In genomic region chr1:61480273-61480672, GRCh38 we compare ENCODE assay signal across 12 cellular contexts.
DNase-seq lines count a peak whose midpoint lies in the region; ATAC-seq, FAIRE-seq and TF ChIP-seq lines count a peak whose summit lies in the region.
"Had no signal": no experiment of that assay in that cellular context is flagged by ENCODE, and none has a peak within 500 bp of the region (broad histone marks: within the 10 kb centered on the region; RNA-seq: fewer than 3 reads in every experiment).

No MANE protein-coding gene starts in this region.

- H3K36me3 ChIP-seq in HEK293 (ENCODE audit: control insufficient read depth in 2 of 2, insufficient read depth in 1 of 2, low read length in 2 of 2) (no peaks in the 10 kb centered on the region), PC-3 (ENCODE audit: low read depth, low read length) (no peaks in the 10 kb centered on the region), GM12878 (ENCODE audit: control insufficient read depth in 2 of 2, insufficient read depth in 2 of 2, low read length in 1 of 2) (no peaks in the 10 kb centered on the region)
- H3K36me3 ChIP-seq: HAP-1 had no signal

- H2AFZ ChIP-seq in PC-3 (ENCODE audit: low read length), result no peak overlapping the region
- no peak overlapping the region for H2AFZ ChIP-seq in GM12878 (ENCODE audit: control insufficient read depth, low read depth, low read length)

- no peak for TF ChIP-seq EP300 in GM12878 (IDR thresholded peaks at IDR 0.05; ENCODE audit: borderline replicate concordance in 1 of 2, control insufficient read depth in 1 of 2, low read depth in 2 of 2, low read length in 2 of 2)

- FAIRE-seq in GM12878 (lab: Jason Lieb, UNC), result no peak
- FAIRE-seq: H1, HTR-8/SVneo had no signal

- peak overlapping the region; percentile 18 to 52 (median 45) for H3K27ac Mint-ChIP-seq in nephron
- H3K27ac Mint-ChIP-seq: CD8-positive, alpha-beta memory T cell had no signal

- H4K20me1 ChIP-seq in PC-3 (ENCODE audit: low read length), result no peaks in the 10 kb centered on the region
- no peaks in the 10 kb centered on the region for H4K20me1 ChIP-seq in GM12878 (ENCODE audit: control insufficient read depth, insufficient read depth)

- H3K27ac ChIP-seq in HEK293 (ENCODE audit: extremely low read depth, low read depth, low read length) (no peak overlapping the region), PC-3 (ENCODE audit: low read length) (peak overlapping the region; percentile 97), GM12878 (ENCODE audit: control insufficient read depth, insufficient read depth) (no peak overlapping the region)

- no peak for TF ChIP-seq RAD21 in GM12878 (IDR thresholded peaks at IDR 0.05; ENCODE audit: insufficient read depth, low read depth, low read length)

- intact Hi-C loops in PC-3 (cut with micrococcal nuclease), result no loop called here
- intact Hi-C loops in GM12878 (cut with micrococcal nuclease; ENCODE audit: unreplicated experiment), result no loop called here

- H3K27me3 ChIP-seq in PC-3 (ENCODE audit: low read length), result no peaks in the 10 kb centered on the region
- no peaks in the 10 kb centered on the region for H3K27me3 ChIP-seq in GM12878 (replicated peaks in 1 of 2; ENCODE audit: control insufficient read depth in 2 of 2, insufficient read depth in 2 of 2, low read length in 1 of 2)

- SMC1A ChIA-PET in GM12878 (lab: Charles Lee; ENCODE audit: uncharacterized antibody, unreplicated experiment), result no interaction called here

- H3K9me3 ChIP-seq in HEK293 (ENCODE audit: control insufficient read depth, insufficient read depth, low read depth, low read length) (no peaks in the 10 kb centered on the region), PC-3 (ENCODE audit: low read length) (no peaks in the 10 kb centered on the region), GM12878 (replicated peaks; ENCODE audit: control insufficient read depth, insufficient read depth, low read length) (no peaks in the 10 kb centered on the region)
- H3K9me3 ChIP-seq: HAP-1 had no signal

- TF ChIP-seq CTCF in HEK293 (tag by site-specific recombination; IDR thresholded peaks at IDR 0.05) (no peak), PC-3 (conservative IDR thresholded peaks at IDR 0.05; ENCODE audit: low read depth, low read length) (no peak), GM12878 (IDR thresholded peaks at IDR 0.05 in 2 of 3, conservative IDR thresholded peaks at IDR 0.05 in 1 of 3; ENCODE audit: control insufficient read depth in 2 of 3, extremely low read depth in 1 of 3, insufficient read depth in 1 of 3, low read depth in 3 of 3, low read length in 3 of 3) (no peak), nephron (IDR thresholded peaks at IDR 0.05; ENCODE audit: unreplicated experiment in 3 of 3) (no peak)

- in situ Hi-C loops in GM12878 (cut with MboI), result no loop called here

- H3K4me1 Mint-ChIP-seq in nephron, result peaks cover 21% of the 10 kb centered on the region
- H3K4me1 Mint-ChIP-seq: CD8-positive, alpha-beta memory T cell had no signal

- no peaks in the 10 kb centered on the region for H3K9me2 ChIP-seq in PC-3 (replicated peaks; ENCODE audit: low read length)

- H3K79me2 ChIP-seq in PC-3 (ENCODE audit: low read length) (no peaks in the 10 kb centered on the region), GM12878 (ENCODE audit: control insufficient read depth, insufficient read depth, low read length) (no peaks in the 10 kb centered on the region)

- H3K9me3 Mint-ChIP-seq in nephron, result no peaks in the 10 kb centered on the region
- H3K9me3 Mint-ChIP-seq: CD8-positive, alpha-beta memory T cell had no signal

- POLR2A ChIA-PET in HEK293 (lab: Yijun Ruan, JAX) (no interaction called here), PC-3 (lab: Charles Lee; ENCODE audit: unreplicated experiment) (no interaction called here), GM12878 (lab: Charles Lee) (no interaction called here)

- no peak for ATAC-seq in PC-3
- no peak for ATAC-seq in GM12878
- ATAC-seq in stimulated activated naive CD8-positive, alpha-beta T cell treated with anti-CD3 and anti-CD28 coated beads, Interleukin-15, Interleukin-2, amounts not matched to agents 100 U/mL and 50 U/mL, for 24 hours, result no peak

- H3K27me3 Mint-ChIP-seq in nephron (ENCODE audit: low read depth), result peaks cover 4% of the 10 kb centered on the region

- no peak for TF ChIP-seq POLR2A in GM12878 (IDR thresholded peaks at IDR 0.05; ENCODE audit: low read depth, low read length)

- H3K36me3 Mint-ChIP-seq in nephron (ENCODE audit: low read depth), result no peaks in the 10 kb centered on the region
- H3K36me3 Mint-ChIP-seq: CD8-positive, alpha-beta memory T cell had no signal

- no peak overlapping the region for H3K4me3 ChIP-seq in HEK293 (ENCODE audit: low read depth, low read length)
- no peak overlapping the region for H3K4me3 ChIP-seq in PC-3 (ENCODE audit: low read length)
- no peak overlapping the region for H3K4me3 ChIP-seq in GM12878
- H3K4me3 ChIP-seq: HAP-1 had no signal

- H3F3A ChIP-seq in PC-3 (ENCODE audit: low read length, unreplicated experiment), result no peaks in the 10 kb centered on the region

- CTCF ChIA-PET in HEK293 (lab: Yijun Ruan, JAX), result interaction anchor here (1.1 kb wide), 1 partner anchor 9 kb away, joined by 3 read pairs; no protein-coding TSS in a partner anchor
- CTCF ChIA-PET in PC-3 (lab: Charles Lee), result no interaction called here
- CTCF ChIA-PET in GM12878 (lab: Yijun Ruan, JAX), result no interaction called here

- no peaks in the 10 kb centered on the region for H3K4me1 ChIP-seq in HEK293 (ENCODE audit: control insufficient read depth, insufficient read depth, low read length)
- peaks cover 35% of the 10 kb centered on the region for H3K4me1 ChIP-seq in PC-3 (ENCODE audit: insufficient read depth, low read length)
- H3K4me1 ChIP-seq in GM12878 (ENCODE audit: control insufficient read depth, insufficient read depth, low read length), result no peaks in the 10 kb centered on the region

- H3K4me3 Mint-ChIP-seq in nephron, result no peak overlapping the region
- H3K4me3 Mint-ChIP-seq: CD8-positive, alpha-beta memory T cell had no signal

- peak overlapping the region; percentile 73 for H3K9ac ChIP-seq in PC-3 (ENCODE audit: low read length)
- H3K9ac ChIP-seq in GM12878 (ENCODE audit: control insufficient read depth, insufficient read depth, low read length), result no peak overlapping the region

- H3K4me2 ChIP-seq in PC-3 (ENCODE audit: low read length), result peak overlapping the region; percentile 58; the same call in 1 of the 2 replicates
- H3K4me2 ChIP-seq in GM12878 (ENCODE audit: control insufficient read depth, insufficient read depth), result no peak overlapping the region

- 25% methylated on average over 4 of the region's 4 CpGs for WGBS in GM12878 (ENCODE audit: insufficient coverage, insufficient replicate concordance, low lambda C conversion rate, missing lambda C conversion rate)

- RAD21 ChIA-PET in GM12878 (lab: Charles Lee; ENCODE audit: unreplicated experiment), result no interaction called here

- BruUV-seq in PC-3 (replicated peaks; lab: Mats Ljungman, UMichigan) (no TSS peak), GM12878 (replicated peaks; lab: Mats Ljungman, UMichigan) (no TSS peak)

- no peak for DNase-seq in PC-3
- DNase-seq in GM12878 (ENCODE audit: low read depth, low spot score), result no peak
- DNase-seq in stimulated activated naive CD8-positive, alpha-beta T cell treated with anti-CD3 and anti-CD28 coated beads, Interleukin-15, Interleukin-2, amounts not matched to agents 100 U/mL and 50 U/mL, for 24 hours, result no peak
- DNase-seq in NCI-H446 (lab: John Stamatoyannopoulos, UW), result no peak
- DNase-seq: CD8-positive, alpha-beta memory T cell; DMS53; GF-D8 had no signal

TF ChIP-seq in HEK293, 187 proteins besides CTCF, POLR2A, EP300 and RAD21:
- TF ChIP-seq ZNF645 (tag by site-specific recombination; IDR thresholded peaks at IDR 0.05) (no peak), EGR2 (tag by site-specific recombination; IDR thresholded peaks at IDR 0.05; ENCODE audit: low read depth) (0 out of 2 replicates have a peak, but pooled peaks have one; percentile 8)

TF ChIP-seq in GM12878, 131 proteins besides CTCF, POLR2A, EP300 and RAD21:
- peak; percentile 15; the same call in 1 of the 2 replicates for TF ChIP-seq ZBTB40 (IDR thresholded peaks at IDR 0.05; ENCODE audit: borderline replicate concordance)
- no peak for TF ChIP-seq PAX5 (IDR thresholded peaks at IDR 0.05; ENCODE audit: borderline replicate concordance, low read depth, low read length)
